ENCODE assay signal across 1 cellular context in genomic region chr2:85278361-85278760, GRCh38.
TF ChIP-seq lines count a peak whose summit lies in the region.

No MANE protein-coding gene starts in this region.

TF ChIP-seq in IMR-90, 13 proteins besides CTCF, POLR2A, EP300 and RAD21:
- TF ChIP-seq USF2 (IDR thresholded peaks at IDR 0.05; ENCODE audit: low read depth, low read length) (peak; percentile 59), ELK1 (IDR thresholded peaks at IDR 0.05; ENCODE audit: borderline replicate concordance, low read depth, low read length) (no peak)
